In the genomic region with DNA sequence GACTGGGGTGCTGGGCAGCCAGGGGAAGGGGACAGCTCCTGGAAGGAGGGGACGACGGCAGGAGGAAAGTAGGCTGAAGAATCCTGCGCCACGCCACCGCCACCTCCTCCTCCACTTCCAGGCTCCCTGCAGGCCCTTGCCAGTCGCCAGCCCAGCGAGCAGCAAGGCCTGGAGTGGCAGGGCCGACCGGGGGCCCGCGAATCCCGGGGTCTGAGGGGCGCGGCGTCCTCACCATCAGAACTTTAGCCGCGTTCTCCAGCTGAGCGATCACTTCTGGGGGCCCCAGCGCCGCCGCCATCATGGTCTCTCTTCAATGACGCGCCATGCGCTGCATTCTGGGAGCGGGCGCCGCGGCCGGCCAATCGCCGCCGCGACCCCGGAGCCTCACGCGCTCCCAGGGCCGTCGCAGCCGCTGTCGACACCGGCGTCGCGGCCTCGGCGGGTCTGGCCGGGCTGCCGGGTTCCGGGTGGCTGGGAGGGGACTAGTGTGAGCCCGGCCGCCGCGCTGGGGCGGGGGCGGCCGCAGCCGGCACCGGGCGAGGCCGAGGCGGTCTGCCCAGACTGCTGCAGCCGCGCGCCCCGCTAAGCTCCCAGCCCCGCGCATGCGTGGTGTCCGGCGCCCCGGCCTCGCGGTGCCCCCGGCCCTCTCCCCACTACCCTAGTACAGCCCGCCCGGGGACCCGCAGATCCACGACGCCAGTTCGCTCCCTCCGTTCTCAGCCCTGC, we compare ENCODE assay signal across 8 cellular contexts. TPM values are rescaled to one million over a fixed set of nuclear protein-coding genes. Genes with fewer than 3 reads are reported as not detected.
A peak's percentile ranks its signal among the peaks of the same experiment; 100 is the strongest.
DNase-seq lines count a peak whose midpoint lies in the region; ATAC-seq and FAIRE-seq lines count a peak whose summit lies in the region.

Gene XPO4, minus strand, starts transcription at position 309 of the 726 bp plus-strand sequence. Its CDS starts 8 bp downstream, at position 301.

- H3K4me1 ChIP-seq in SJSA1 (replicated peaks), result peaks cover 14% of the 10 kb centered on the region

- FAIRE-seq in frontal cortex (lab: Jason Lieb, UNC), result no peak

- DNase-seq in EH (ENCODE audit: low read depth) (peak; percentile 79), KG1 (lab: John Stamatoyannopoulos, UW) (peak; percentile 56), SJSA1 (ENCODE audit: low read depth in 1 of 2, low spot score in 2 of 2) (peak; percentile 57 to 63), frontal cortex (ENCODE audit: low spot score in 2 of 2) (peak; percentile 82 to 83), nucleus accumbens (lab: John Stamatoyannopoulos, UW) (peak in 55 of 56 donors; percentile 12 to 91 (median 70)), superior temporal gyrus (ENCODE audit: extremely low spot score) (peak; percentile 80)
- DNase-seq in activated naive CD4-positive, alpha-beta T cell (lab: John Stamatoyannopoulos, UW), result peak; percentile 57 to 72 (median 60)

- peak; percentile 93 for ATAC-seq in GM21717 (IDR thresholded peaks at IDR 0.05; ENCODE audit: unreplicated experiment)

- no peaks in the 10 kb centered on the region for H3K27me3 ChIP-seq in SJSA1 (replicated peaks)

- H3K27ac ChIP-seq in SJSA1, result peak within 1 kb of the TSS; percentile 74

- no peaks in the 10 kb centered on the region for H3K9me3 ChIP-seq in SJSA1 (replicated peaks)

- H3K36me3 ChIP-seq in SJSA1, result peaks cover 14% of the 10 kb centered on the region

- H3K4me3 ChIP-seq in SJSA1, result peak within 1 kb of the TSS; percentile 86

RNA-seq across cellular contexts. Expression of gene XPO4, which starts in this region (rescaled TPM):
- 11.5 and 20.1 TPM in 2 replicates for total RNA-seq in SJSA1 (2014; rRNA removed; shearing (Covaris generic))
- 24.5 TPM for total RNA-seq in frontal cortex

Comparison
In these comparisons a context has a peak if more than half of its experiments do, and no peak if none do; other contexts are left out.
1. Peak in every context shown above with its lines: DNase-seq, ATAC-seq, H3K4me3 ChIP-seq and H3K27ac ChIP-seq.